ENCODE assay signal across 8 cellular contexts in genomic region chrX:49876750-49877149, GRCh38. TPM values are rescaled to one million over a fixed set of nuclear protein-coding genes. Genes with fewer than 3 reads are reported as not detected.
DNase-seq lines count a peak whose midpoint lies in the region; ATAC-seq and TF ChIP-seq lines count a peak whose summit lies in the region.

No MANE protein-coding gene starts in this region.

- H3K27me3 Mint-ChIP-seq in activated T-cell treated with anti-CD3 and anti-CD28 coated beads, Interleukin-2, amount 50 U/mL, for 72 hours (ENCODE audit: low read depth) = peaks cover 15% of the 10 kb centered on the region
- peaks cover 0 to 7% of the 10 kb centered on the region in 2 donors for H3K27me3 Mint-ChIP-seq in T-cell

- BruUV-seq in IMR-90 (replicated peaks; lab: Mats Ljungman, UMichigan) = no TSS peak

- POLR2A ChIA-PET in IMR-90 (lab: Charles Lee; ENCODE audit: unreplicated experiment) = no interaction called here
- POLR2A ChIA-PET in T-cell (lab: Charles Lee) = no interaction called here

- no peak overlapping the region for H4K5ac ChIP-seq in IMR-90 (ENCODE audit: low read depth, low read length)

- H3K4me3 ChIP-seq in IMR-90 (ENCODE audit: insufficient read depth, low read depth, low read length) (no peak overlapping the region), thyroid gland (replicated peaks in 1 of 3) (no peak overlapping the region)

- TF ChIP-seq POLR2A in IMR-90 (IDR thresholded peaks at IDR 0.05; ENCODE audit: low read depth, low read length) = no peak
- TF ChIP-seq POLR2A in thyroid gland (IDR thresholded peaks at IDR 0.05) = no peak

- H3K9ac ChIP-seq in IMR-90 (ENCODE audit: low read depth, low read length) = no peak overlapping the region

- H2BK15ac ChIP-seq in IMR-90 (ENCODE audit: low read depth, low read length) = no peak overlapping the region

- peak overlapping the region; percentile 10 for H3K27ac Mint-ChIP-seq in activated T-cell treated with anti-CD3 and anti-CD28 coated beads, Interleukin-2, amount 50 U/mL, for 72 hours
- H3K27ac Mint-ChIP-seq in T-cell = peak overlapping the region; percentile 57 to 76

- WGBS in IMR-90 (ENCODE audit: extremely low coverage in 2 of 2, insufficient read length in 1 of 2), 2 experiments = no CpG with 5 or more reads among the region's 3 CpGs
- WGBS in thyroid gland, 2 donors = 10 to 19% methylated on average over 3 of the region's 3 CpGs

- no peak overlapping the region for H3K14ac ChIP-seq in IMR-90 (replicated peaks; ENCODE audit: low read depth, low read length)

- H3K36me3 Mint-ChIP-seq in activated T-cell treated with anti-CD3 and anti-CD28 coated beads, Interleukin-2, amount 50 U/mL, for 72 hours (ENCODE audit: insufficient read depth in 2 of 2) = no peaks in the 10 kb centered on the region
- H3K36me3 Mint-ChIP-seq in T-cell = peaks cover 4% of the 10 kb centered on the region

- H4K8ac ChIP-seq in IMR-90 (ENCODE audit: low read depth in 2 of 2, low read length in 2 of 2) = no peak overlapping the region

- no peak overlapping the region for H4K91ac ChIP-seq in IMR-90 (ENCODE audit: insufficient read depth, low read depth, low read length)

- H3K27me3 ChIP-seq in IMR-90 (ENCODE audit: control insufficient read depth, insufficient read depth, low read length) = peaks cover 8% of the 10 kb centered on the region
- H3K27me3 ChIP-seq in thyroid gland = no peaks in the 10 kb centered on the region

- TF ChIP-seq RAD21 in IMR-90 (IDR thresholded peaks at IDR 0.05; ENCODE audit: low read length) = no peak

- H3K4me3 Mint-ChIP-seq in activated T-cell treated with anti-CD3 and anti-CD28 coated beads, Interleukin-2, amount 50 U/mL, for 72 hours = peak overlapping the region in 1 of 2 donors; percentile 47
- no peak overlapping the region for H3K4me3 Mint-ChIP-seq in T-cell

- in situ Hi-C loops in IMR-90 (cut with MboI; ENCODE audit: low sequenced_read_pairs) = no loop called here

- H4K20me1 ChIP-seq in IMR-90 (ENCODE audit: insufficient read depth, low read length) = no peaks in the 10 kb centered on the region

- H3K36me3 ChIP-seq in IMR-90 (ENCODE audit: control insufficient read depth, insufficient read depth, low read length) = no peaks in the 10 kb centered on the region
- no peaks in the 10 kb centered on the region for H3K36me3 ChIP-seq in thyroid gland

- DNase-seq in activated T-cell treated with anti-CD3 and anti-CD28 coated beads, Interleukin-2, amount 50 U/mL, for 72 hours = peak; percentile 15 to 32
- DNase-seq in activated T-cell treated with anti-CD3 and anti-CD28 coated beads, Interleukin-2, amount 50 U/mL, for 1 hour = no peak
- DNase-seq in IMR-90 (peak; percentile 23), T-cell (peak in 7 of 34 experiments; percentile 2 to 21 (median 7)), hepatic stellate cell (ENCODE audit: low spot score) (peak; percentile 17), thyroid gland (peak in 1 of 2 donors; percentile 5), UCSD-AML1 (lab: John Stamatoyannopoulos, UW; ENCODE audit: unreplicated experiment) (no peak), mesenteric fat pad (ENCODE audit: low spot score) (no peak)

- H3K9me3 ChIP-seq in IMR-90 (ENCODE audit: control insufficient read depth, insufficient read depth, low read length) (no peaks in the 10 kb centered on the region; the same call in 1 of the 2 replicates), thyroid gland (no peaks in the 10 kb centered on the region)

- H3K4me2 ChIP-seq in IMR-90 (ENCODE audit: low read depth, low read length) = no peak overlapping the region

- no peak overlapping the region for H2AK5ac ChIP-seq in IMR-90 (ENCODE audit: low read depth, low read length)

- H3K4me1 ChIP-seq in IMR-90 (ENCODE audit: control insufficient read depth, insufficient read depth, low read length) (peaks cover 3% of the 10 kb centered on the region; the same call in 1 of the 2 replicates), thyroid gland (peaks cover 0 to 5% of the 10 kb centered on the region in 2 donors)

- no peak for ATAC-seq in activated T-cell treated with anti-CD3 and anti-CD28 coated beads, Interleukin-2, amount 50 U/mL, for 72 hours (replicated peaks in 1 of 2)
- ATAC-seq in IMR-90 (ENCODE audit: low read depth) = no peak
- no peak for ATAC-seq in T-cell (replicated peaks in 1 of 4)

- no peak overlapping the region for H2BK5ac ChIP-seq in IMR-90 (ENCODE audit: low read depth, low read length, poor library complexity, severe bottlenecking)

- no peak overlapping the region for H2BK120ac ChIP-seq in IMR-90 (ENCODE audit: low read depth, low read length)

- dilution Hi-C loops in IMR-90 (cut with HindIII; ENCODE audit: low sequenced_read_pairs, unreplicated experiment) = no loop called here

- H3K4me1 Mint-ChIP-seq in activated T-cell treated with anti-CD3 and anti-CD28 coated beads, Interleukin-2, amount 50 U/mL, for 72 hours (ENCODE audit: low read depth) = peaks cover 23% of the 10 kb centered on the region
- peaks cover 18 to 27% (median 22%) of the 10 kb centered on the region in 3 donors for H3K4me1 Mint-ChIP-seq in T-cell

- H2AFZ ChIP-seq in IMR-90 (replicated peaks; ENCODE audit: low read length, poor library complexity) = no peak overlapping the region

- no peak overlapping the region for H2BK20ac ChIP-seq in IMR-90 (ENCODE audit: low read depth, low read length)

- H3K79me1 ChIP-seq in IMR-90 (ENCODE audit: low read depth in 1 of 2, low read length in 2 of 2) = peaks cover 6 to 11% of the 10 kb centered on the region in 2 experiments; a peak in 2 of 4 replicates

- intact Hi-C loops in IMR-90 (cut with micrococcal nuclease) = no loop called here
- intact Hi-C loops in thyroid gland (cut with DNase I) = no loop called here

- H3K23ac ChIP-seq in IMR-90 (ENCODE audit: low read depth, low read length) = no peak overlapping the region

- no peaks in the 10 kb centered on the region for H3K9me3 Mint-ChIP-seq in activated T-cell treated with anti-CD3 and anti-CD28 coated beads, Interleukin-2, amount 50 U/mL, for 72 hours
- no peaks in the 10 kb centered on the region for H3K9me3 Mint-ChIP-seq in T-cell

- H3K18ac ChIP-seq in IMR-90 (ENCODE audit: low read depth, low read length) = no peak overlapping the region

- H3K4ac ChIP-seq in IMR-90 (ENCODE audit: low read depth, low read length) = no peak overlapping the region

- TF ChIP-seq CTCF in IMR-90 (conservative IDR thresholded peaks at IDR 0.05; ENCODE audit: low read depth, low read length) = peak; percentile 36
- TF ChIP-seq CTCF in thyroid gland (IDR thresholded peaks at IDR 0.05) = peak in 5 of 6 experiments; percentile 15 to 47 (median 36)

- H3K56ac ChIP-seq in IMR-90 (ENCODE audit: extremely low read depth, insufficient read depth, low read length) = no peak overlapping the region

- peaks cover 15% of the 10 kb centered on the region; the same call in 1 of the 2 replicates for H3K9me1 ChIP-seq in IMR-90 (ENCODE audit: insufficient read depth, low read length)

- H3K27ac ChIP-seq in IMR-90 (ENCODE audit: insufficient read depth, low read length) (no peak overlapping the region), thyroid gland (no peak overlapping the region)

- CTCF ChIA-PET in IMR-90 (lab: Yijun Ruan, JAX) (no interaction called here), T-cell (lab: Charles Lee) (interaction anchor here (0.6 to 1.5 kb wide), 5 partner anchors 42 to 328 kb away, joined by 3 to 5 read pairs (median 4); partner anchors contain the start of genes CCNB3 (in 1 of the 2) and CLCN5 (in 1 of the 2))

- no peak overlapping the region for H2AK9ac ChIP-seq in IMR-90 (replicated peaks; ENCODE audit: low read depth, low read length, poor library complexity)

TF ChIP-seq in IMR-90, 13 proteins besides CTCF, POLR2A, EP300 and RAD21:
- TF ChIP-seq USF2 (IDR thresholded peaks at IDR 0.05; ENCODE audit: low read depth, low read length) (no peak), BHLHE40 (IDR thresholded peaks at IDR 0.05; ENCODE audit: low read depth, low read length) (no peak), MXI1 (IDR thresholded peaks at IDR 0.05; ENCODE audit: borderline replicate concordance, low read depth, low read length) (no peak), SMC3 (IDR thresholded peaks at IDR 0.05; ENCODE audit: low read depth, low read length) (0 out of 2 replicates have a peak, but pooled peaks have one; percentile 21)
TF ChIP-seq in IMR-90: peak in this region for 1.

RNA-seq across cellular contexts. Expression of gene USP27X, which starts 2.5 kb away (rescaled TPM):
- total RNA-seq in activated T-cell treated with anti-CD3 and anti-CD28 coated beads, Interleukin-2, amount 50 U/mL, for 72 hours = 1 to 10 TPM; 1.9 to 2.1 TPM
- total RNA-seq in IMR-90 (2012; rRNA removed) (3.6 and 6.3 TPM in 2 replicates), T-cell (1 to 10 TPM; 2.9 to 5.3 (median 3.7) TPM), thyroid gland (1 to 10 TPM; 2.3 to 4.6 (median 2.8) TPM), mesenteric fat pad (1.9 TPM)
- polyA plus RNA-seq in IMR-90 (2012; rRNA removed) = 2.3 and 2.7 TPM in 2 replicates
- polyA plus RNA-seq in IMR-90 (2012; cell fraction: cytosol; rRNA removed) = 1.1 and 1.4 TPM in 2 replicates
- 0.28 and 0.57 TPM in 2 replicates for polyA plus RNA-seq in IMR-90 (2012; cell fraction: nucleus; rRNA removed; ENCODE audit: low replicate concordance)

RNA-seq across cellular contexts. Expression of gene CLCN5, which starts 45.6 kb away (rescaled TPM):
- 1 to 10 TPM; 4.2 to 4.3 TPM for total RNA-seq in activated T-cell treated with anti-CD3 and anti-CD28 coated beads, Interleukin-2, amount 50 U/mL, for 72 hours
- total RNA-seq in IMR-90 (2012; rRNA removed) (5.8 and 5.9 TPM in 2 replicates), T-cell (1 to 10 TPM; 1.4 to 2.3 (median 2.2) TPM), thyroid gland (10 to 100 TPM in 2 of 4 donors, 1 to 10 TPM in 2; 7.3 to 12.6 (median 10.1) TPM), mesenteric fat pad (9.5 TPM)
- polyA plus RNA-seq in IMR-90 (2012; rRNA removed) = 1.3 and 1.4 TPM in 2 replicates
- 0.45 and 0.74 TPM in 2 replicates for polyA plus RNA-seq in IMR-90 (2012; cell fraction: cytosol; rRNA removed)
- 0.63 and 2.5 TPM in 2 replicates for polyA plus RNA-seq in IMR-90 (2012; cell fraction: nucleus; rRNA removed; ENCODE audit: low replicate concordance)

RNA-seq across cellular contexts. Expression of gene PAGE4, which starts 47.6 kb away (rescaled TPM):
- total RNA-seq in activated T-cell treated with anti-CD3 and anti-CD28 coated beads, Interleukin-2, amount 50 U/mL, for 72 hours = not detected
- total RNA-seq in IMR-90 (2012; rRNA removed) = not detected in 2 replicates
- not detected in 2 replicates for polyA plus RNA-seq in IMR-90 (2012; rRNA removed)
- polyA plus RNA-seq in IMR-90 (2012; cell fraction: cytosol; rRNA removed) = not detected in 2 replicates
- polyA plus RNA-seq in IMR-90 (2012; cell fraction: nucleus; rRNA removed; ENCODE audit: low replicate concordance) = not detected in 2 replicates
- not detected for total RNA-seq in T-cell
- total RNA-seq in thyroid gland = not detected
- total RNA-seq in mesenteric fat pad = not detected

Comparison
In these comparisons a context has a peak if more than half of its experiments do, and no peak if none do; other contexts are left out.
1. DNase-seq: peak in activated T-cell treated with anti-CD3 and anti-CD28 coated beads, Interleukin-2, amount 50 U/mL, for 72 hours (2 of 2), IMR-90 (single experiment) and hepatic stellate cell (single experiment); none in activated T-cell treated with anti-CD3 and anti-CD28 coated beads, Interleukin-2, amount 50 U/mL, for 1 hour (single experiment), UCSD-AML1 (single experiment) and mesenteric fat pad (single experiment).